Comparison of ENCODE assay signal across 13 cellular contexts in the genomic region with DNA sequence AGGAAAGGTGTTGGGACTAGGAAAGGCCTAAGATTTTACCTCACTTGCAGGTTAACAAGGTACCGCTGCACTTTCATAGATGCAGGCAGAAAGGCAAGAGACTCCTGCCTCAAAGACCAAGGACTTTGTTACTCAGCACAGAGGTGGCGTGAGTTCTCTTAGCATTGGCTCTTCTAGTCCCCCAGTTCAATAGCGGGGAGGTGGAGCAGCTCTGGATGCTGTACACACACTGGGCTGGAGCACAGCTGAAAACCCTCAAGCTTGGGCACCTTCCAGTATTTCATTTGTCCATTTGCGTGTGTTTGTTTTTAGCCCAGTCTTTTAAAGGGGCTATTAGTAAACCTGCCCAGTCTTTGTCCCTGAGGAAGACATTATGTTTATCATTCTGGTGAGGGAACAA.
"Had no signal": no experiment of that assay in that cellular context is flagged by ENCODE, and none has a peak within 500 bp of the region (broad histone marks: within the 10 kb centered on the region; RNA-seq: fewer than 3 reads in every experiment).

No MANE protein-coding gene starts in this region.

- DNase-seq: activated CD4-positive, alpha-beta memory T cell treated with anti-CD3 and anti-CD28 coated beads for 36 hours; activated CD4-positive, alpha-beta T cell treated with anti-CD3 and anti-CD28 coated beads for 1 hour; activated gamma-delta T cell treated with Interleukin-2 at 50 U/mL for 16 hours; activated naive CD8-positive, alpha-beta T cell treated with anti-CD3 and anti-CD28 coated beads, Interleukin-2, amount 10 ng/mL, durations not matched to agents 7 days and 5 days; activated T-cell treated with anti-CD3 and anti-CD28 coated beads, Interleukin-2, amount 50 U/mL, for 4 hours; foreskin keratinocyte; heart left ventricle; mammary epithelial cell; stimulated activated CD4-positive, alpha-beta T cell treated with anti-CD3 and anti-CD28 coated beads, Interleukin-4, amount 100 ng/mL, for 1 hour; stimulated activated CD8-positive, alpha-beta memory T cell treated with anti-CD3 and anti-CD28 coated beads, Interleukin-4, amount 100 ng/mL, for 48 hours; T1000; testis had no signal

- H3K9me3 ChIP-seq: heart left ventricle, testis had no signal

- H3K4me3 ChIP-seq: heart left ventricle, testis had no signal

- H3K27ac ChIP-seq: foreskin keratinocyte, heart left ventricle, testis had no signal

- H3K36me3 ChIP-seq: heart left ventricle had no signal

- H3K27me3 ChIP-seq: foreskin keratinocyte, heart left ventricle, testis had no signal

- ATAC-seq: activated T-cell treated with anti-CD3 and anti-CD28 coated beads, Interleukin-2, amount 50 U/mL, for 4 hours; esophagus mucosa; foreskin keratinocyte; heart left ventricle had no signal
